ENCODE assay signal across 20 cellular contexts in the genomic region with DNA sequence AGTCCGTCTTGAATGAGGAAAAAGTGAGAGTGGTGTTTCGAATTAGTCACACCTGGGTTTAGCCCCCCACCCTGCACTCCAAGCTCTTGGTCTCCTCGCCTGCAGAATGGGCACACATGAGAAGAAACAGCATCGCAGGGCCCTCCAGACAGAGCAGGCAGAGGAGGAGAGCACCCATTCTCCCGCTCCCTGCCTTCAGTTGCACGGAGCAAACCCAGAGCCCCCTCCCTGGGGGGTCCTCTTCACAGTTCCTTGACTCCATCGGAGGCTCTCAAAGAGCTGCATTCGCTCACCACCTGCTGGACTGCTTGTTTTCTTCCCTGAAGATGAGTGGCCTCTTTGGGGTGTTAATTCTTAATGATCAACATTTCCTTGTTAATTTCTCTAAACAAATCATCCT. TPM values are rescaled to one million over a fixed set of nuclear protein-coding genes. Genes with fewer than 3 reads are reported as not detected.
DNase-seq lines count a peak whose midpoint lies in the region; ATAC-seq and TF ChIP-seq lines count a peak whose summit lies in the region.
"Had no signal": no experiment of that assay in that cellular context is flagged by ENCODE, and none has a peak within 500 bp of the region (broad histone marks: within the 10 kb centered on the region; RNA-seq: fewer than 3 reads in every experiment).

No MANE protein-coding gene starts in this region.

- H3K4me3 ChIP-seq in HL-60 (replicated peaks; ENCODE audit: insufficient read depth, low read length) (no peak overlapping the region), spleen (peak overlapping the region in 1 of 8 donors; percentile 77)
- H3K4me3 ChIP-seq: body of pancreas had no signal

- POLR2A ChIA-PET in activated CD4-positive, alpha-beta T cell treated with anti-CD3 and anti-CD28 coated beads, Interleukin-2, amount 10 ng/mL, durations not matched to agents 7 days and 5 days (lab: Charles Lee) = interaction anchor here (0.7 kb wide), 1 partner anchor 103 kb away, joined by 3 read pairs; no protein-coding TSS in a partner anchor
- POLR2A ChIA-PET in activated CD4-positive, alpha-beta T cell treated with anti-CD3 and anti-CD28 coated beads for 36 hours (lab: Charles Lee) = no interaction called here

- no peaks in the 10 kb centered on the region for H3K27me3 Mint-ChIP-seq in activated CD4-positive, alpha-beta T cell treated with anti-CD3 and anti-CD28 coated beads, Interleukin-2, amount 10 ng/mL, durations not matched to agents 7 days and 5 days
- H3K27me3 Mint-ChIP-seq in activated CD4-positive, alpha-beta T cell treated with anti-CD3 and anti-CD28 coated beads for 36 hours = no peaks in the 10 kb centered on the region
- no peaks in the 10 kb centered on the region for H3K27me3 Mint-ChIP-seq in central memory CD8-positive, alpha-beta T cell

- DNase-seq in activated CD4-positive, alpha-beta T cell treated with anti-CD3 and anti-CD28 coated beads, Interleukin-2, amount 10 ng/mL, durations not matched to agents 7 days and 5 days = peak; percentile 5
- DNase-seq in activated CD4-positive, alpha-beta T cell treated with anti-CD3 and anti-CD28 coated beads for 36 hours = no peak
- DNase-seq in HL-60 (ENCODE audit: low read depth in 1 of 2, low spot score in 1 of 2) (no peak), spleen (no peak), NOMO-1 treated with dmso at 0.1 percent for 144 hours (lab: John Stamatoyannopoulos, UW; ENCODE audit: unreplicated experiment) (no peak)
- no peak for DNase-seq in central memory CD8-positive, alpha-beta T cell (ENCODE audit: low spot score in 2 of 2)
- DNase-seq in activated CD4-positive, alpha-beta T cell treated with anti-CD3 and anti-CD28 coated beads, Interleukin-2, amount 50 U/mL, for 4 hours = no peak
- DNase-seq: body of pancreas; dermis blood vessel endothelial cell; GF-D8; HCEC 1CT; mesenchymal stem cell; NCI-H2171; occipital lobe; stimulated activated CD4-positive, alpha-beta T cell treated with anti-CD3 and anti-CD28 coated beads, Interleukin-4, amount 100 ng/mL, for 4 hours had no signal

- peaks cover 0 to 61% (median 19%) of the 10 kb centered on the region in 6 donors for H3K36me3 ChIP-seq in spleen

- H3K9me3 Mint-ChIP-seq in activated CD4-positive, alpha-beta T cell treated with anti-CD3 and anti-CD28 coated beads, Interleukin-2, amount 10 ng/mL, durations not matched to agents 7 days and 5 days = no peaks in the 10 kb centered on the region
- H3K9me3 Mint-ChIP-seq in activated CD4-positive, alpha-beta T cell treated with anti-CD3 and anti-CD28 coated beads for 36 hours (ENCODE audit: low read depth) = no peaks in the 10 kb centered on the region
- no peaks in the 10 kb centered on the region for H3K9me3 Mint-ChIP-seq in central memory CD8-positive, alpha-beta T cell

- H3K27ac Mint-ChIP-seq in activated CD4-positive, alpha-beta T cell treated with anti-CD3 and anti-CD28 coated beads, Interleukin-2, amount 10 ng/mL, durations not matched to agents 7 days and 5 days = peak overlapping the region; percentile 68
- no peak overlapping the region for H3K27ac Mint-ChIP-seq in activated CD4-positive, alpha-beta T cell treated with anti-CD3 and anti-CD28 coated beads for 36 hours
- peak overlapping the region; percentile 96 for H3K27ac Mint-ChIP-seq in central memory CD8-positive, alpha-beta T cell (ENCODE audit: low read depth)

- peaks cover 0 to 95% (median 30%) of the 10 kb centered on the region in 6 donors for H3K4me1 ChIP-seq in spleen
- H3K4me1 ChIP-seq: body of pancreas had no signal

- no peaks in the 10 kb centered on the region for H3K9me3 ChIP-seq in spleen
- H3K9me3 ChIP-seq: body of pancreas had no signal

- 63 to 76% (median 72%) methylated on average over 7 to 8 of the region's 8 CpGs for WGBS in spleen, 5 donors

- no peaks in the 10 kb centered on the region for H3K27me3 ChIP-seq in HL-60 (ENCODE audit: insufficient read depth, poor library complexity, severe bottlenecking)
- H3K27me3 ChIP-seq in spleen (replicated peaks in 1 of 7) = peaks cover 0 to 23% (median 0%) of the 10 kb centered on the region in 7 donors
- H3K27me3 ChIP-seq: body of pancreas had no signal

- intact Hi-C loops in activated CD4-positive, alpha-beta T cell treated with anti-CD3 and anti-CD28 coated beads for 36 hours (cut with DNase I, micrococcal nuclease) = no loop called here
- intact Hi-C loops in spleen (cut with DNase I; ENCODE audit: low total_unique reads) = no loop called here

- peaks cover 61% of the 10 kb centered on the region for H3K4me1 Mint-ChIP-seq in activated CD4-positive, alpha-beta T cell treated with anti-CD3 and anti-CD28 coated beads, Interleukin-2, amount 10 ng/mL, durations not matched to agents 7 days and 5 days
- H3K4me1 Mint-ChIP-seq in activated CD4-positive, alpha-beta T cell treated with anti-CD3 and anti-CD28 coated beads for 36 hours = peaks cover 22% of the 10 kb centered on the region
- peaks cover 66% of the 10 kb centered on the region for H3K4me1 Mint-ChIP-seq in central memory CD8-positive, alpha-beta T cell

- CTCF ChIA-PET in activated CD4-positive, alpha-beta T cell treated with anti-CD3 and anti-CD28 coated beads, Interleukin-2, amount 10 ng/mL, durations not matched to agents 7 days and 5 days (lab: Charles Lee) = interaction anchor here (0.7 to 2.5 kb wide), 5 partner anchors 10 to 104 kb away, joined by 3 to 10 read pairs (median 5); partner anchors contain the start of gene ACSS1
- CTCF ChIA-PET in activated CD4-positive, alpha-beta T cell treated with anti-CD3 and anti-CD28 coated beads for 36 hours (lab: Charles Lee) = interaction anchor here (0.6 to 1.4 kb wide), 4 partner anchors 10 to 949 kb away, joined by 3 to 4 read pairs (median 3); no protein-coding TSS in a partner anchor

- peaks cover 12% of the 10 kb centered on the region for H3K36me3 Mint-ChIP-seq in activated CD4-positive, alpha-beta T cell treated with anti-CD3 and anti-CD28 coated beads, Interleukin-2, amount 10 ng/mL, durations not matched to agents 7 days and 5 days (ENCODE audit: low read depth)
- H3K36me3 Mint-ChIP-seq in activated CD4-positive, alpha-beta T cell treated with anti-CD3 and anti-CD28 coated beads for 36 hours (ENCODE audit: low read depth) = peaks cover 8% of the 10 kb centered on the region
- peaks cover 84% of the 10 kb centered on the region for H3K36me3 Mint-ChIP-seq in central memory CD8-positive, alpha-beta T cell (ENCODE audit: insufficient read depth)

- ATAC-seq in activated CD4-positive, alpha-beta T cell treated with anti-CD3 and anti-CD28 coated beads for 36 hours = no peak
- no peak for ATAC-seq in central memory CD8-positive, alpha-beta T cell (replicated peaks; ENCODE audit: extremely low read depth, poor library complexity, severe bottlenecking)
- ATAC-seq in GM19463 (IDR thresholded peaks at IDR 0.05; ENCODE audit: unreplicated experiment) = no peak
- ATAC-seq: body of pancreas, esophagus mucosa had no signal

- TF ChIP-seq CTCF in HL-60 (IDR thresholded peaks at IDR 0.05; ENCODE audit: insufficient read depth, low read length) = no peak
- TF ChIP-seq CTCF in spleen (IDR thresholded peaks at IDR 0.05 in 8 of 11, conservative IDR thresholded peaks at IDR 0.05 in 3 of 11) = no peak

- no peak overlapping the region for H3K4me3 Mint-ChIP-seq in activated CD4-positive, alpha-beta T cell treated with anti-CD3 and anti-CD28 coated beads, Interleukin-2, amount 10 ng/mL, durations not matched to agents 7 days and 5 days
- no peak overlapping the region for H3K4me3 Mint-ChIP-seq in activated CD4-positive, alpha-beta T cell treated with anti-CD3 and anti-CD28 coated beads for 36 hours
- peak overlapping the region; percentile 99 for H3K4me3 Mint-ChIP-seq in central memory CD8-positive, alpha-beta T cell

- TF ChIP-seq POLR2A in spleen (IDR thresholded peaks at IDR 0.05) = no peak

- H3K27ac ChIP-seq in HL-60 (replicated peaks) = peak overlapping the region; percentile 30; the same call in 1 of the 2 replicates
- H3K27ac ChIP-seq in spleen = peak overlapping the region in 7 of 8 donors; percentile 33 to 97 (median 93)
- H3K27ac ChIP-seq: body of pancreas had no signal

RNA-seq across cellular contexts. Expression of gene CST7, which starts 5.1 kb away (rescaled TPM):
- total RNA-seq in activated CD4-positive, alpha-beta T cell treated with anti-CD3 and anti-CD28 coated beads, Interleukin-2, amount 10 ng/mL, durations not matched to agents 7 days and 5 days = 10 to 100 TPM; 25.9 to 26.7 TPM
- total RNA-seq in activated CD4-positive, alpha-beta T cell treated with anti-CD3 and anti-CD28 coated beads for 36 hours = 10 to 100 TPM; 10.7 to 14.0 TPM
- 100 to 1,000 TPM in 3 of 7 donors, 10 to 100 TPM in 4; 51.4 to 298 (median 95.5) TPM for total RNA-seq in spleen
- polyA plus RNA-seq in spleen = 10 to 100 TPM; 23.1 to 51.6 (median 37.2) TPM
- total RNA-seq: dermis blood vessel endothelial cell, glomerular endothelial cell, urinary bladder had no signal
- polyA plus RNA-seq: AG04450 had no signal

RNA-seq across cellular contexts. Expression of gene APMAP, which starts 38.4 kb away (rescaled TPM):
- 10 to 100 TPM; 38.7 to 41.3 TPM for total RNA-seq in activated CD4-positive, alpha-beta T cell treated with anti-CD3 and anti-CD28 coated beads, Interleukin-2, amount 10 ng/mL, durations not matched to agents 7 days and 5 days
- 10 to 100 TPM; 26.8 to 34.0 TPM for total RNA-seq in activated CD4-positive, alpha-beta T cell treated with anti-CD3 and anti-CD28 coated beads for 36 hours
- 100 to 1,000 TPM in 1 of 7 donors, 10 to 100 TPM in 6; 57.9 to 104 (median 78.8) TPM for total RNA-seq in spleen
- 10 to 100 TPM; 26.5 to 36.0 (median 31.5) TPM for polyA plus RNA-seq in spleen
